In genomic region chr11:62760867-62761227, GRCh38 we compare ENCODE assay signal across 7 cellular contexts. TPM values are rescaled to one million over a fixed set of nuclear protein-coding genes. Genes with fewer than 3 reads are reported as not detected.
DNase-seq lines count a peak whose midpoint lies in the region; ATAC-seq, FAIRE-seq and TF ChIP-seq lines count a peak whose summit lies in the region.
"Not testable (repeated sequence)": the region's sequence is repeated elsewhere in the genome, so short reads cannot be mapped to it uniquely, and the experiment has no call there.

No MANE protein-coding gene starts in this region.

- H3K36me3 Mint-ChIP-seq in GM23338 (ENCODE audit: low read depth) = peaks cover 44% of the 10 kb centered on the region
- H3K36me3 Mint-ChIP-seq in activated CD4-positive, alpha-beta T cell treated with anti-CD3 and anti-CD28 coated beads, Interleukin-2, amount 10 ng/mL, durations not matched to agents 24 days and 14 days (ENCODE audit: low read depth) = peaks cover 20% of the 10 kb centered on the region
- not testable (repeated sequence) for H3K36me3 Mint-ChIP-seq in naive B cell

- H3K27ac Mint-ChIP-seq in GM23338 (0 out of 2 replicates have a peak overlapping the region, but pooled peaks have one; percentile 59), naive B cell (peak overlapping the region in 3 of 6 donors; percentile 91 to 98 (median 96))
- H3K27ac Mint-ChIP-seq in activated CD4-positive, alpha-beta T cell treated with anti-CD3 and anti-CD28 coated beads, Interleukin-2, amount 10 ng/mL, durations not matched to agents 24 days and 14 days = peak overlapping the region; percentile 78

- intact Hi-C loops in activated CD4-positive, alpha-beta T cell treated with anti-CD3 and anti-CD28 coated beads, Interleukin-2, amount 10 ng/mL, durations not matched to agents 24 days and 14 days (cut with micrococcal nuclease) = loop anchor here (1.0 to 5.0 kb wide), 4 partner anchors 8 to 94 kb away; partner anchors contain the start of genes C11orf98, CSKMT, TAF6L and TMEM179B
- intact Hi-C loops in K562 (cut with micrococcal nuclease) = loop anchor here (5.0 to 10.0 kb wide), 2 partner anchors 34 to 366 kb away; partner anchors contain the start of genes HNRNPUL2 and TTC9C

- in situ Hi-C loops in K562 (cut with MboI) = not testable (repeated sequence)

- TF ChIP-seq RAD21 in K562 (CRISPR knock-in tag; conservative IDR thresholded peaks at IDR 0.05 in 1 of 2, IDR thresholded peaks at IDR 0.05 in 1 of 2) = not testable (repeated sequence)

- H4K20me1 ChIP-seq in GM23338 (replicated peaks; ENCODE audit: insufficient read depth); K562 (replicated peaks; ENCODE audit: control insufficient read depth, insufficient read depth, low read length); smooth muscle cell (ENCODE audit: low read depth): not testable (repeated sequence)

- CTCF ChIA-PET in K562 (lab: Yijun Ruan, JAX; ENCODE audit: low intra/inter-chr PET ratio) = not testable (repeated sequence)

- H3K4me3 Mint-ChIP-seq in GM23338 (peak overlapping the region; percentile 94), naive B cell (peak overlapping the region; percentile 93 to 99 (median 98))
- peak overlapping the region; percentile 97 for H3K4me3 Mint-ChIP-seq in activated CD4-positive, alpha-beta T cell treated with anti-CD3 and anti-CD28 coated beads, Interleukin-2, amount 10 ng/mL, durations not matched to agents 24 days and 14 days

- H3K27me3 ChIP-seq in GM23338 (ENCODE audit: insufficient read depth); K562 (ENCODE audit: control insufficient read depth in 2 of 2, insufficient read depth in 2 of 2, low read length in 2 of 2); smooth muscle cell (ENCODE audit: low read depth): not testable (repeated sequence)

- H3K9me3 Mint-ChIP-seq in GM23338; activated CD4-positive, alpha-beta T cell treated with anti-CD3 and anti-CD28 coated beads, Interleukin-2, amount 10 ng/mL, durations not matched to agents 24 days and 14 days; naive B cell: not testable (repeated sequence)

- not testable (repeated sequence) for DNase-seq in GM23338 (ENCODE audit: low spot score); activated CD4-positive, alpha-beta T cell treated with anti-CD3 and anti-CD28 coated beads, Interleukin-2, amount 10 ng/mL, durations not matched to agents 24 days and 14 days; K562 (ENCODE audit: extremely low read depth in 1 of 4, low spot score in 3 of 4); fibroblast of villous mesenchyme (ENCODE audit: low read depth); naive B cell; smooth muscle cell (lab: John Stamatoyannopoulos, UW; ENCODE audit: unreplicated experiment)
- DNase-seq in NCI-H748 (lab: John Stamatoyannopoulos, UW; ENCODE audit: unreplicated experiment) = peak; percentile 24

- H3K27ac ChIP-seq in GM23338 (ENCODE audit: low read depth) = peak overlapping the region; percentile 88
- not testable (repeated sequence) for H3K27ac ChIP-seq in K562 (ENCODE audit: extremely low read depth, low read depth, low read length); smooth muscle cell (ENCODE audit: low read depth)

- H3K4me1 ChIP-seq in GM23338 (ENCODE audit: insufficient read depth) (peaks cover 35% of the 10 kb centered on the region), K562 (replicated peaks in 1 of 2; ENCODE audit: control insufficient read depth in 2 of 2, insufficient read depth in 2 of 2, low read length in 2 of 2) (peaks cover 10 to 15% of the 10 kb centered on the region in 2 experiments; a peak in 4 of 5 replicates)
- H3K4me1 ChIP-seq in smooth muscle cell (ENCODE audit: low read depth) = not testable (repeated sequence)

- not testable (repeated sequence) for H3K9me3 ChIP-seq in K562 (replicated peaks; ENCODE audit: control insufficient read depth, insufficient read depth, low read depth, low read length); smooth muscle cell (replicated peaks; ENCODE audit: low read depth)

- not testable (repeated sequence) for TF ChIP-seq POLR2A in K562 (conservative IDR thresholded peaks at IDR 0.05)

- H3K9me1 ChIP-seq in K562 (ENCODE audit: control insufficient read depth, insufficient read depth, low read length) = not testable (repeated sequence)

- WGBS in K562 (ENCODE audit: insufficient coverage, low coverage, missing lambda C conversion rate) = 17% methylated on average over 9 of the region's 9 CpGs
- WGBS in smooth muscle cell (ENCODE audit: low lambda C conversion rate) = 35% methylated on average over 9 of the region's 9 CpGs

- H3K27me3 Mint-ChIP-seq in GM23338 (ENCODE audit: insufficient read depth, low read depth, poor library complexity); activated CD4-positive, alpha-beta T cell treated with anti-CD3 and anti-CD28 coated beads, Interleukin-2, amount 10 ng/mL, durations not matched to agents 24 days and 14 days; naive B cell: not testable (repeated sequence)

- BruUV-seq in K562 (replicated peaks; lab: Mats Ljungman, UMichigan) = not testable (repeated sequence)

- TF ChIP-seq EP300 in K562 (IDR thresholded peaks at IDR 0.05; ENCODE audit: low read length) = not testable (repeated sequence)

- H3K9ac ChIP-seq in K562 (ENCODE audit: insufficient read depth in 1 of 2, low read depth in 2 of 2, low read length in 2 of 2) = peak overlapping the region in 1 of 2 experiments; percentile 77; a peak in 2 of 4 replicates
- not testable (repeated sequence) for H3K9ac ChIP-seq in smooth muscle cell (ENCODE audit: low read depth)

- H3K79me2 ChIP-seq in GM23338 (replicated peaks; ENCODE audit: insufficient read depth) (peaks cover 43% of the 10 kb centered on the region), K562 (ENCODE audit: control insufficient read depth, insufficient read depth, low read length) (peaks cover 16% of the 10 kb centered on the region), smooth muscle cell (ENCODE audit: low read depth) (peaks cover 11% of the 10 kb centered on the region)

- peaks cover 21% of the 10 kb centered on the region for H3F3A ChIP-seq in GM23338 (replicated peaks; ENCODE audit: low read depth)
- not testable (repeated sequence) for H3F3A ChIP-seq in smooth muscle cell (ENCODE audit: low read depth)

- POLR2A ChIA-PET in K562 (lab: Yijun Ruan, JAX) = interaction anchor here (0.6 to 1.9 kb wide), 11 partner anchors 8 to 194 kb away, joined by 3 to 10 read pairs (median 4); partner anchors contain the start of genes C11orf98, CSKMT, TAF6L and TMEM179B

- ATAC-seq in GM23338 = peak; percentile 1; the same call in 2 of the 3 replicates
- not testable (repeated sequence) for ATAC-seq in K562; naive B cell (ENCODE audit: low read depth in 2 of 2)

- peak overlapping the region; percentile 85 for H3K4me3 ChIP-seq in GM23338
- peak overlapping the region; percentile 77 for H3K4me3 ChIP-seq in K562
- peak overlapping the region; percentile 3 for H3K4me3 ChIP-seq in fibroblast of villous mesenchyme (ENCODE audit: low read depth, low read length)
- peak overlapping the region; percentile 67 for H3K4me3 ChIP-seq in smooth muscle cell

- not testable (repeated sequence) for H2AFZ ChIP-seq in GM23338; K562 (ENCODE audit: low read depth, low read length); smooth muscle cell (ENCODE audit: low read depth)

- H3K4me1 Mint-ChIP-seq in GM23338 (peaks cover 26% of the 10 kb centered on the region), naive B cell (peaks cover 16 to 37% (median 22%) of the 10 kb centered on the region in 3 donors)
- H3K4me1 Mint-ChIP-seq in activated CD4-positive, alpha-beta T cell treated with anti-CD3 and anti-CD28 coated beads, Interleukin-2, amount 10 ng/mL, durations not matched to agents 24 days and 14 days = peaks cover 13% of the 10 kb centered on the region

- not testable (repeated sequence) for H3K9me2 ChIP-seq in GM23338 (ENCODE audit: insufficient read depth)

- not testable (repeated sequence) for TF ChIP-seq CTCF in GM23338 (conservative IDR thresholded peaks at IDR 0.05; ENCODE audit: low read depth in 2 of 2); K562 (IDR thresholded peaks at IDR 0.05 in 2 of 3, conservative IDR thresholded peaks at IDR 0.05 in 1 of 3; ENCODE audit: insufficient read depth in 2 of 3, low read depth in 1 of 3, low read length in 3 of 3); fibroblast of villous mesenchyme (IDR thresholded peaks at IDR 0.05; ENCODE audit: insufficient read depth, low read depth, low read length); smooth muscle cell (IDR thresholded peaks at IDR 0.05; ENCODE audit: borderline replicate concordance, insufficient read depth, poor library complexity, severe bottlenecking)

- H3K36me3 ChIP-seq in GM23338 (ENCODE audit: insufficient read depth); smooth muscle cell (ENCODE audit: low read depth): not testable (repeated sequence)
- peaks cover 22% of the 10 kb centered on the region for H3K36me3 ChIP-seq in K562 (ENCODE audit: control insufficient read depth, insufficient read depth, low read length)

- FAIRE-seq in K562 (lab: Jason Lieb, UNC) = not testable (repeated sequence)

- H3K4me2 ChIP-seq in GM23338 = peak overlapping the region; percentile 68
- peak overlapping the region; percentile 88 for H3K4me2 ChIP-seq in K562 (ENCODE audit: insufficient read depth, low read length)
- peak overlapping the region; percentile 97 for H3K4me2 ChIP-seq in smooth muscle cell

RNA-seq across cellular contexts. Expression of gene POLR2G, which starts 0.5 kb away (rescaled TPM):
- total RNA-seq in GM23338 (2014; rRNA removed; shearing (Covaris generic)) = 101 and 117 TPM in 2 replicates
- 193 and 196 TPM in 2 replicates for polyA plus RNA-seq in GM23338 (2016; fragmentation: Nextera tagmentation; extraction: Ambion mirVana)
- total RNA-seq in activated CD4-positive, alpha-beta T cell treated with anti-CD3 and anti-CD28 coated beads, Interleukin-2, amount 10 ng/mL, durations not matched to agents 24 days and 14 days = 138 and 155 TPM in 2 replicates
- 63.0 and 98.4 TPM in 2 replicates for total RNA-seq in K562 (2011; cell fraction: chromatin; rRNA removed; ENCODE audit: low replicate concordance)
- 83.7 and 90.9 TPM in 2 replicates for total RNA-seq in K562 (2011; cell fraction: nucleolus; rRNA removed)
- 74.9 and 80.2 TPM in 2 replicates for total RNA-seq in K562 (2011; cell fraction: nucleoplasm; rRNA removed)
- total RNA-seq in K562 (2014; rRNA removed) = 151 and 169 TPM in 2 replicates
- total RNA-seq in K562 (2014; rRNA removed; fragmentation: Illumina TruSeq; extraction: Trizol) = 197 and 202 TPM in 2 replicates
- total RNA-seq in K562 (2015; rRNA removed; fragmentation: Illumina TruSeq; extraction: Trizol) = 163 and 164 TPM in 2 replicates
- 149 and 150 TPM in 2 replicates for total RNA-seq in K562 (2021)
- polyA plus RNA-seq in K562 (2011; rRNA removed) = 273 and 305 TPM in 2 replicates
- polyA plus RNA-seq in K562 (2011; cell fraction: cytosol; rRNA removed) = 289 and 424 TPM in 2 replicates
- 150 and 211 TPM in 2 replicates for polyA plus RNA-seq in K562 (2011; cell fraction: nucleus; rRNA removed)
- polyA plus RNA-seq in K562 (2012) = 173 and 226 TPM in 2 replicates
- polyA plus RNA-seq in K562 (2014; fragmentation: Illumina TruSeq; extraction: Trizol) = 221 and 236 TPM in 2 replicates
- 100 to 1,000 TPM; 509 to 616 TPM for polyA plus RNA-seq in K562 (2014; fragmentation: Nextera tagmentation; extraction: Ambion mirVana)
- 219 and 232 TPM in 2 replicates for polyA plus RNA-seq in K562 (2014; rRNA removed)
- polyA minus RNA-seq in K562 (2011; rRNA and poly(A)+ RNA removed) = 245 and 324 TPM in 2 replicates
- polyA minus RNA-seq in K562 (2011; cell fraction: cytosol; rRNA and poly(A)+ RNA removed) = 112 and 130 TPM in 2 replicates
- polyA minus RNA-seq in K562 (2011; cell fraction: nucleus; rRNA and poly(A)+ RNA removed) = 30.8 and 56.9 TPM in 2 replicates
- total RNA-seq in fibroblast of villous mesenchyme = 45.8 and 55.7 TPM in 2 replicates
- polyA plus RNA-seq in naive B cell (ENCODE audit: low read depth in 6 of 6) = 100 to 1,000 TPM; 249 to 395 (median 290) TPM
- 147 and 197 TPM in 2 replicates for total RNA-seq in smooth muscle cell
- 192 and 220 TPM in 2 replicates for polyA plus RNA-seq in smooth muscle cell

RNA-seq across cellular contexts. Expression of gene ZBTB3, which starts 6.9 kb away (rescaled TPM):
- total RNA-seq in GM23338 (2014; rRNA removed; shearing (Covaris generic)) = 82.6 and 91.7 TPM in 2 replicates
- polyA plus RNA-seq in GM23338 (2016; fragmentation: Nextera tagmentation; extraction: Ambion mirVana) = 47.8 and 52.2 TPM in 2 replicates
- total RNA-seq in activated CD4-positive, alpha-beta T cell treated with anti-CD3 and anti-CD28 coated beads, Interleukin-2, amount 10 ng/mL, durations not matched to agents 24 days and 14 days = 7.5 and 11.1 TPM in 2 replicates
- 10.0 and 21.0 TPM in 2 replicates for total RNA-seq in K562 (2011; cell fraction: chromatin; rRNA removed; ENCODE audit: low replicate concordance)
- 18.3 and 20.7 TPM in 2 replicates for total RNA-seq in K562 (2011; cell fraction: nucleolus; rRNA removed)
- 15.9 and 17.5 TPM in 2 replicates for total RNA-seq in K562 (2011; cell fraction: nucleoplasm; rRNA removed)
- 4.1 and 8.0 TPM in 2 replicates for total RNA-seq in K562 (2014; rRNA removed)
- total RNA-seq in K562 (2014; rRNA removed; fragmentation: Illumina TruSeq; extraction: Trizol) = 6.5 and 7.2 TPM in 2 replicates
- total RNA-seq in K562 (2015; rRNA removed; fragmentation: Illumina TruSeq; extraction: Trizol) = 7.1 and 7.3 TPM in 2 replicates
- 8.9 and 10.0 TPM in 2 replicates for total RNA-seq in K562 (2021)
- 8.0 and 8.5 TPM in 2 replicates for polyA plus RNA-seq in K562 (2011; rRNA removed)
- polyA plus RNA-seq in K562 (2011; cell fraction: cytosol; rRNA removed) = 13.1 and 13.6 TPM in 2 replicates
- polyA plus RNA-seq in K562 (2011; cell fraction: nucleus; rRNA removed) = 8.5 and 10.0 TPM in 2 replicates
- polyA plus RNA-seq in K562 (2012) = 2.7 TPM in 2 replicates
- polyA plus RNA-seq in K562 (2014; fragmentation: Illumina TruSeq; extraction: Trizol) = 2.5 and 2.7 TPM in 2 replicates
- 1 to 10 TPM; 1.9 to 3.0 TPM for polyA plus RNA-seq in K562 (2014; fragmentation: Nextera tagmentation; extraction: Ambion mirVana)
- 4.6 and 4.9 TPM in 2 replicates for polyA plus RNA-seq in K562 (2014; rRNA removed)
- polyA minus RNA-seq in K562 (2011; rRNA and poly(A)+ RNA removed) = 8.0 and 10.4 TPM in 2 replicates
- 6.5 and 8.5 TPM in 2 replicates for polyA minus RNA-seq in K562 (2011; cell fraction: cytosol; rRNA and poly(A)+ RNA removed)
- 5.5 and 8.3 TPM in 2 replicates for polyA minus RNA-seq in K562 (2011; cell fraction: nucleus; rRNA and poly(A)+ RNA removed)
- 12.9 and 13.4 TPM in 2 replicates for total RNA-seq in fibroblast of villous mesenchyme
- 10 to 100 TPM in 1 of 6 donors, 1 to 10 TPM in 5; 3.7 to 12.9 (median 6.4) TPM for polyA plus RNA-seq in naive B cell (ENCODE audit: low read depth in 6 of 6)
- total RNA-seq in smooth muscle cell = 3.3 TPM in 2 replicates
- 2.9 and 3.6 TPM in 2 replicates for polyA plus RNA-seq in smooth muscle cell

RNA-seq across cellular contexts. Expression of gene TAF6L, which starts 10.3 kb away (rescaled TPM):
- total RNA-seq in GM23338 (2014; rRNA removed; shearing (Covaris generic)) = 30.6 and 50.6 TPM in 2 replicates
- 21.8 and 23.0 TPM in 2 replicates for polyA plus RNA-seq in GM23338 (2016; fragmentation: Nextera tagmentation; extraction: Ambion mirVana)
- 20.1 and 20.2 TPM in 2 replicates for total RNA-seq in activated CD4-positive, alpha-beta T cell treated with anti-CD3 and anti-CD28 coated beads, Interleukin-2, amount 10 ng/mL, durations not matched to agents 24 days and 14 days
- 71.7 and 164 TPM in 2 replicates for total RNA-seq in K562 (2011; cell fraction: chromatin; rRNA removed; ENCODE audit: low replicate concordance)
- 87.9 and 123 TPM in 2 replicates for total RNA-seq in K562 (2011; cell fraction: nucleolus; rRNA removed)
- 60.0 and 71.0 TPM in 2 replicates for total RNA-seq in K562 (2011; cell fraction: nucleoplasm; rRNA removed)
- 29.0 and 31.4 TPM in 2 replicates for total RNA-seq in K562 (2014; rRNA removed)
- 8.1 and 12.6 TPM in 2 replicates for total RNA-seq in K562 (2014; rRNA removed; fragmentation: Illumina TruSeq; extraction: Trizol)
- 20.8 and 24.1 TPM in 2 replicates for total RNA-seq in K562 (2015; rRNA removed; fragmentation: Illumina TruSeq; extraction: Trizol)
- total RNA-seq in K562 (2021) = 27.2 and 28.5 TPM in 2 replicates
- polyA plus RNA-seq in K562 (2011; rRNA removed) = 21.6 and 28.5 TPM in 2 replicates
- 20.2 and 23.1 TPM in 2 replicates for polyA plus RNA-seq in K562 (2011; cell fraction: cytosol; rRNA removed)
- polyA plus RNA-seq in K562 (2011; cell fraction: nucleus; rRNA removed) = 167 and 171 TPM in 2 replicates
- polyA plus RNA-seq in K562 (2012) = 24.5 and 26.2 TPM in 2 replicates
- polyA plus RNA-seq in K562 (2014; fragmentation: Illumina TruSeq; extraction: Trizol) = 15.4 and 23.0 TPM in 2 replicates
- under 1 TPM; 0.04 to 0.25 TPM for polyA plus RNA-seq in K562 (2014; fragmentation: Nextera tagmentation; extraction: Ambion mirVana)
- 45.5 and 48.0 TPM in 2 replicates for polyA plus RNA-seq in K562 (2014; rRNA removed)
- 24.0 and 25.1 TPM in 2 replicates for polyA minus RNA-seq in K562 (2011; rRNA and poly(A)+ RNA removed)
- polyA minus RNA-seq in K562 (2011; cell fraction: cytosol; rRNA and poly(A)+ RNA removed) = 17.0 and 19.9 TPM in 2 replicates
- polyA minus RNA-seq in K562 (2011; cell fraction: nucleus; rRNA and poly(A)+ RNA removed) = 22.8 and 27.5 TPM in 2 replicates
- total RNA-seq in fibroblast of villous mesenchyme = 16.8 and 22.2 TPM in 2 replicates
- polyA plus RNA-seq in naive B cell (ENCODE audit: low read depth in 6 of 6) = 10 to 100 TPM in 2 of 6 donors, 1 to 10 TPM in 4; 8.3 to 14.3 (median 9.5) TPM
- 10.5 and 11.9 TPM in 2 replicates for total RNA-seq in smooth muscle cell
- 18.6 and 27.2 TPM in 2 replicates for polyA plus RNA-seq in smooth muscle cell

RNA-seq across cellular contexts. Expression of gene TMEM179B, which starts 26.4 kb away (rescaled TPM):
- 15.3 and 17.5 TPM in 2 replicates for total RNA-seq in GM23338 (2014; rRNA removed; shearing (Covaris generic))
- polyA plus RNA-seq in GM23338 (2016; fragmentation: Nextera tagmentation; extraction: Ambion mirVana) = 10.6 and 16.9 TPM in 2 replicates
- total RNA-seq in activated CD4-positive, alpha-beta T cell treated with anti-CD3 and anti-CD28 coated beads, Interleukin-2, amount 10 ng/mL, durations not matched to agents 24 days and 14 days = 32.9 and 36.3 TPM in 2 replicates
- total RNA-seq in K562 (2011; cell fraction: chromatin; rRNA removed; ENCODE audit: low replicate concordance) = 45.1 and 92.4 TPM in 2 replicates
- 99.0 and 123 TPM in 2 replicates for total RNA-seq in K562 (2011; cell fraction: nucleolus; rRNA removed)
- 92.2 and 100 TPM in 2 replicates for total RNA-seq in K562 (2011; cell fraction: nucleoplasm; rRNA removed)
- 30.7 and 60.1 TPM in 2 replicates for total RNA-seq in K562 (2014; rRNA removed)
- 28.0 and 32.0 TPM in 2 replicates for total RNA-seq in K562 (2014; rRNA removed; fragmentation: Illumina TruSeq; extraction: Trizol)
- 35.3 and 37.6 TPM in 2 replicates for total RNA-seq in K562 (2015; rRNA removed; fragmentation: Illumina TruSeq; extraction: Trizol)
- 37.0 and 38.1 TPM in 2 replicates for total RNA-seq in K562 (2021)
- polyA plus RNA-seq in K562 (2011; rRNA removed) = 27.7 and 35.1 TPM in 2 replicates
- 75.8 and 127 TPM in 2 replicates for polyA plus RNA-seq in K562 (2011; cell fraction: cytosol; rRNA removed)
- 34.3 and 49.9 TPM in 2 replicates for polyA plus RNA-seq in K562 (2011; cell fraction: nucleus; rRNA removed)
- polyA plus RNA-seq in K562 (2012) = 36.3 and 42.9 TPM in 2 replicates
- polyA plus RNA-seq in K562 (2014; fragmentation: Illumina TruSeq; extraction: Trizol) = 52.6 and 53.6 TPM in 2 replicates
- polyA plus RNA-seq in K562 (2014; fragmentation: Nextera tagmentation; extraction: Ambion mirVana) = 100 to 1,000 TPM in 1 of 2 experiments, 10 to 100 TPM in 1; 88.6 to 105 TPM
- 32.2 and 34.5 TPM in 2 replicates for polyA plus RNA-seq in K562 (2014; rRNA removed)
- polyA minus RNA-seq in K562 (2011; rRNA and poly(A)+ RNA removed) = 26.4 and 38.6 TPM in 2 replicates
- 27.7 and 64.7 TPM in 2 replicates for polyA minus RNA-seq in K562 (2011; cell fraction: cytosol; rRNA and poly(A)+ RNA removed)
- 15.8 and 20.8 TPM in 2 replicates for polyA minus RNA-seq in K562 (2011; cell fraction: nucleus; rRNA and poly(A)+ RNA removed)
- total RNA-seq in fibroblast of villous mesenchyme = 38.0 and 45.8 TPM in 2 replicates
- polyA plus RNA-seq in naive B cell (ENCODE audit: low read depth in 6 of 6) = 100 to 1,000 TPM; 145 to 275 (median 160) TPM
- 96.0 and 103 TPM in 2 replicates for total RNA-seq in smooth muscle cell
- polyA plus RNA-seq in smooth muscle cell = 113 and 125 TPM in 2 replicates

RNA-seq across cellular contexts. Expression of gene TMEM223, which starts 31.0 kb away (rescaled TPM):
- 35.6 and 46.1 TPM in 2 replicates for total RNA-seq in GM23338 (2014; rRNA removed; shearing (Covaris generic))
- polyA plus RNA-seq in GM23338 (2016; fragmentation: Nextera tagmentation; extraction: Ambion mirVana) (59.6 and 69.1 TPM in 2 replicates), K562 (2011; rRNA removed) (19.0 and 20.1 TPM in 2 replicates), K562 (2014; fragmentation: Illumina TruSeq; extraction: Trizol) (14.6 and 16.0 TPM in 2 replicates), K562 (2014; fragmentation: Nextera tagmentation; extraction: Ambion mirVana) (10 to 100 TPM in 1 of 2 experiments, 1 to 10 TPM in 1; 5.9 to 15.2 TPM), K562 (2014; rRNA removed) (30.7 and 37.2 TPM in 2 replicates), naive B cell (ENCODE audit: low read depth in 6 of 6) (10 to 100 TPM; 28.9 to 52.5 (median 45.3) TPM), smooth muscle cell (40.8 and 46.8 TPM in 2 replicates)
- total RNA-seq in activated CD4-positive, alpha-beta T cell treated with anti-CD3 and anti-CD28 coated beads, Interleukin-2, amount 10 ng/mL, durations not matched to agents 24 days and 14 days = 15.0 and 16.5 TPM in 2 replicates
- total RNA-seq in K562 (2011; cell fraction: chromatin; rRNA removed; ENCODE audit: low replicate concordance) = 18.9 and 38.1 TPM in 2 replicates
- total RNA-seq in K562 (2011; cell fraction: nucleolus; rRNA removed) = 41.6 and 50.2 TPM in 2 replicates
- total RNA-seq in K562 (2011; cell fraction: nucleoplasm; rRNA removed) = 24.4 and 29.5 TPM in 2 replicates
- total RNA-seq in K562 (2014; rRNA removed) (27.4 and 34.5 TPM in 2 replicates), K562 (2014; rRNA removed; fragmentation: Illumina TruSeq; extraction: Trizol) (14.3 and 14.7 TPM in 2 replicates), K562 (2015; rRNA removed; fragmentation: Illumina TruSeq; extraction: Trizol) (22.4 and 22.5 TPM in 2 replicates), K562 (2021) (19.6 and 21.2 TPM in 2 replicates), fibroblast of villous mesenchyme (14.5 and 14.7 TPM in 2 replicates), smooth muscle cell (43.2 and 47.8 TPM in 2 replicates)
- polyA plus RNA-seq in K562 (2011; cell fraction: cytosol; rRNA removed) = 23.3 and 47.6 TPM in 2 replicates
- 10.4 and 10.8 TPM in 2 replicates for polyA plus RNA-seq in K562 (2011; cell fraction: nucleus; rRNA removed)
- polyA plus RNA-seq in K562 (2012) = 16.3 and 16.9 TPM in 2 replicates
- 9.6 and 9.7 TPM in 2 replicates for polyA minus RNA-seq in K562 (2011; rRNA and poly(A)+ RNA removed)
- 6.6 and 9.0 TPM in 2 replicates for polyA minus RNA-seq in K562 (2011; cell fraction: cytosol; rRNA and poly(A)+ RNA removed)
- 14.5 and 18.2 TPM in 2 replicates for polyA minus RNA-seq in K562 (2011; cell fraction: nucleus; rRNA and poly(A)+ RNA removed)

Comparison
In these comparisons a context has a peak if more than half of its experiments do, and no peak if none do; other contexts are left out.
1. H3K4me3 ChIP-seq: peak in every context shown above with its lines; median percentile 85 in GM23338; 77 in K562; 67 in smooth muscle cell; 3 in fibroblast of villous mesenchyme.